ENCODE assay signal across 8 cellular contexts in the genomic region with DNA sequence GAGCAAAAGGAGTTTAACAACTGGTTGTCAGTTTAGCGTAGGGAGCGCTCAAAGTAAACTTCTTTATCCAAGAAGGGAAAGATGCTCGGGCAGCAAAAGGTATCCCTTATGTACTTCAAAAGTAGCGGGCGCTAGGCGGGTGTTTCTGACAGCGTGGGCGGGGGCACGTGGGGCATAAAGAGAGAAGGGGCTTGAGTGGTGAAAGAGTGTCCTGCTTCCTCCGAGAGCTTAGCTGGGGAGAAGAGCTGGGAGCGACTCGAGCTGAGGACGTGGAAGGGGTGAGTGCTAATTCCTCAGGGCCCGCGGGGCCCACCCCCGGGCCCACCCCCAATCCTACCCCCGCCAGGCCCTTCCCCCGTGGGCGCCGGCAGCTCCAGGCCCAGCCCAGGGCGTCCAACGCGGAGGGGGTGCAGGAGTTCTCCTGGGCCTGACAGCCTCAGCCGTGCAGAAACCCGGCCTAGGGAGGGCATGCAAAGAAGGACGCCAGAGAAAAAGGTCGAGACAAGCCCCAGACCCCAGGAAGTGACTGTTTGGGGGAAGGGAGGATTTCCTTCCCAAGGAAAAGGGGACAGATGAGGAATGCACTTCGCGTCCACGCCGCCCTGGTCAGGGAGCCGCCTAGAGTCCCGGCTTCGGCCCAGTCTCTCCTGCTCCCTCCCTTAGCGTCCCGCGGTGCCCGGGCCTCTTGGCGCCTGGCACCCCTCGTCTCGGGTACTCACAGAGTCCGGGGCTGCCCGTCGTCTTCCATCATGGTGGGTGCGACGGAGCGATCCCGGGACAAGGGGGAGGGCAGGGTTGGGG. TPM values are rescaled to one million over a fixed set of nuclear protein-coding genes. Genes with fewer than 3 reads are reported as not detected.
A peak's percentile ranks its signal among the peaks of the same experiment; 100 is the strongest.
DNase-seq lines count a peak whose midpoint lies in the region; ATAC-seq and TF ChIP-seq lines count a peak whose summit lies in the region.

No MANE protein-coding gene starts in this region.

- POLR2A ChIA-PET in BJ (lab: Charles Lee) = interaction anchor here (0.7 to 1.0 kb wide), 2 partner anchors 55 to 423 kb away, joined by 3 read pairs; a partner anchor contains a TSS

- no peaks in the 10 kb centered on the region for H3K27me3 ChIP-seq in BJ (ENCODE audit: control insufficient read depth, insufficient read depth, low read length)

- H3K9me3 ChIP-seq in KOPT-K1 (ENCODE audit: insufficient read depth, low read length, poor library complexity, severe bottlenecking) = no peaks in the 10 kb centered on the region

- H3K4me3 ChIP-seq in BJ (ENCODE audit: low read depth, low read length) = peak overlapping the region; percentile 79

- CTCF ChIA-PET in BJ (lab: Yijun Ruan, JAX) = interaction anchor here (0.8 to 1.2 kb wide), 3 partner anchors 389 to 398 kb away, joined by 3 to 6 read pairs (median 4); a partner anchor contains a TSS

- ATAC-seq in GM19452 (IDR thresholded peaks at IDR 0.05; ENCODE audit: unreplicated experiment) (peak; percentile 1), GM21526 (IDR thresholded peaks at IDR 0.05; ENCODE audit: low FRiP score, unreplicated experiment) (no peak)

- TF ChIP-seq CTCF in BJ (IDR thresholded peaks at IDR 0.05; ENCODE audit: insufficient read depth, low read depth, low read length) = no peak

- DNase-seq in BJ (ENCODE audit: low read depth) (no peak), dermis blood vessel endothelial cell (peak; percentile 59), lung microvascular endothelial cell (ENCODE audit: low read depth in 2 of 2) (peak; percentile 34 to 41)
- DNase-seq in activated CD4-positive, alpha-beta T cell treated with anti-CD3 and anti-CD28 coated beads, Interleukin-2, amount 50 U/mL, for 1 hour = peak; percentile 43
- peak; percentile 50 for DNase-seq in stimulated activated CD8-positive, alpha-beta memory T cell treated with anti-CD3 and anti-CD28 coated beads, Interleukin-12 subunit alpha, Interleukin-12 subunit beta, amount 100 ng/mL, for 4 hours (ENCODE audit: low read depth)

- H3K27ac ChIP-seq in KOPT-K1 (ENCODE audit: low read depth, low read length, poor library complexity, severe bottlenecking) = peak overlapping the region; percentile 94

- H3K36me3 ChIP-seq in BJ (ENCODE audit: control insufficient read depth, insufficient read depth, low read length) = no peaks in the 10 kb centered on the region
- peaks cover 30% of the 10 kb centered on the region for H3K36me3 ChIP-seq in KOPT-K1 (ENCODE audit: insufficient read depth, low read length)

RNA-seq across cellular contexts. Expression of a gene that starts 0.8 kb away (rescaled TPM):
- polyA plus RNA-seq in BJ (2011; rRNA removed) = 39.9 and 57.6 TPM in 2 replicates
- 42.3 and 42.7 TPM in 2 replicates for polyA minus RNA-seq in BJ (2011; rRNA and poly(A)+ RNA removed)
- total RNA-seq in dermis blood vessel endothelial cell (38.3 and 49.8 TPM in 2 replicates), lung microvascular endothelial cell (10.5 and 18.1 TPM in 2 replicates)

RNA-seq across cellular contexts. Expression of a gene that starts 53.4 kb away (rescaled TPM):
- 34.5 and 68.9 TPM in 2 replicates for polyA plus RNA-seq in BJ (2011; rRNA removed)
- polyA minus RNA-seq in BJ (2011; rRNA and poly(A)+ RNA removed) = 7.8 and 10.0 TPM in 2 replicates
- 10.5 and 12.6 TPM in 2 replicates for total RNA-seq in dermis blood vessel endothelial cell
- total RNA-seq in lung microvascular endothelial cell = 0.99 and 8.7 TPM in 2 replicates

RNA-seq across cellular contexts. Expression of a gene that starts 55.3 kb away (rescaled TPM):
- polyA plus RNA-seq in BJ (2011; rRNA removed) = 11.3 and 19.8 TPM in 2 replicates
- 10.0 and 14.4 TPM in 2 replicates for polyA minus RNA-seq in BJ (2011; rRNA and poly(A)+ RNA removed)
- total RNA-seq in dermis blood vessel endothelial cell (7.5 and 15.5 TPM in 2 replicates), lung microvascular endothelial cell (3.8 and 5.2 TPM in 2 replicates)
